31 cellular contexts compared by ENCODE assay signal in genomic region chr20:24639167-24639548, GRCh38.
"Had no signal": no experiment of that assay in that cellular context is flagged by ENCODE, and none has a peak within 500 bp of the region (broad histone marks: within the 10 kb centered on the region; RNA-seq: fewer than 3 reads in every experiment).

No MANE protein-coding gene starts in this region.

- H3K27me3 Mint-ChIP-seq: type B pancreatic cell had no signal

- H3K27ac ChIP-seq: left lung, lower lobe of right lung, pancreas, prostate gland, skin epidermis, stomach, thoracic aorta, tibial artery, uterus had no signal

- H3K4me1 Mint-ChIP-seq: naive thymus-derived CD4-positive, alpha-beta T cell; stimulated activated naive B cell treated with anti-CD40 and anti-IgM and Interleukin-4, amounts not matched to agents 10 μg/mL and 1 μg/mL and 100 μg/mL, for 72 hours had no signal

- H3K9me3 ChIP-seq: mucosa of descending colon, pancreas, prostate gland, thoracic aorta, uterus had no signal

- H3K4me3 ChIP-seq: left lung, lower lobe of right lung, mucosa of descending colon, pancreas, prostate gland, skin epidermis, stomach, thoracic aorta, tibial artery, uterus had no signal

- FAIRE-seq: islet of Langerhans, kidney, pancreas had no signal

- H3K36me3 ChIP-seq: left lung, lower lobe of right lung, pancreas, prostate gland, stomach, thoracic aorta, tibial artery, uterus had no signal

- H3K4me3 Mint-ChIP-seq: immature natural killer cell; naive thymus-derived CD4-positive, alpha-beta T cell; natural killer cell treated with Interleukin-12 subunit alpha and Interleukin-12 subunit beta and Interleukin-15 and Interleukin-18, amount 100 ng/mL, for 72 hours; stimulated activated naive B cell treated with anti-CD40 and anti-IgM and Interleukin-4, amounts not matched to agents 10 μg/mL and 1 μg/mL and 100 μg/mL, for 72 hours; type B pancreatic cell had no signal

- DNase-seq: hypothalamus; immature natural killer cell; left colon; left lung; lower lobe of right lung; mammary epithelial cell; mesendoderm; midbrain; mucosa of descending colon; naive thymus-derived CD4-positive, alpha-beta T cell; pancreas; posterior cingulate gyrus; retina; right cardiac atrium; stimulated activated CD4-positive, alpha-beta T cell treated with anti-CD3 and anti-CD28 coated beads, Interleukin-12 subunit alpha, Interleukin-12 subunit beta, amount 100 ng/mL, for 4 hours; stimulated activated CD4-positive, alpha-beta T cell treated with anti-CD3 and anti-CD28 coated beads, Interleukin-15, amount 100 ng/mL, for 24 hours; stimulated activated CD4-positive, alpha-beta T cell treated with anti-CD3 and anti-CD28 coated beads, Interleukin-2, amount 100 ng/mL, for 24 hours; stimulated activated CD4-positive, alpha-beta T cell treated with anti-CD3 and anti-CD28 coated beads, Interleukin-4, amount 100 ng/mL, for 1 hour; stimulated activated naive B cell treated with anti-CD40 and anti-IgM and Interleukin-4, amounts not matched to agents 10 μg/mL and 1 μg/mL and 100 μg/mL, for 72 hours; stimulated activated naive CD8-positive, alpha-beta T cell treated with anti-CD3 and anti-CD28 coated beads, Interleukin-15, Interleukin-2, amounts not matched to agents 100 U/mL and 50 U/mL, for 24 hours; stomach; tibial artery; uterus had no signal

- H3K27ac Mint-ChIP-seq: immature natural killer cell; naive thymus-derived CD4-positive, alpha-beta T cell; natural killer cell treated with Interleukin-12 subunit alpha and Interleukin-12 subunit beta and Interleukin-15 and Interleukin-18, amount 100 ng/mL, for 72 hours; stimulated activated naive B cell treated with anti-CD40 and anti-IgM and Interleukin-4, amounts not matched to agents 10 μg/mL and 1 μg/mL and 100 μg/mL, for 72 hours; type B pancreatic cell had no signal

- H3K27me3 ChIP-seq: pancreas, stomach, tibial artery, uterus had no signal

- H3K9me3 Mint-ChIP-seq: natural killer cell treated with Interleukin-12 subunit alpha and Interleukin-12 subunit beta and Interleukin-15 and Interleukin-18, amount 100 ng/mL, for 72 hours had no signal

- ATAC-seq: left colon; left lung; lower lobe of right lung; mucosa of descending colon; naive thymus-derived CD4-positive, alpha-beta T cell; pancreas; right cardiac atrium; sciatic nerve had no signal

- H3K4me1 ChIP-seq: left lung, lower lobe of right lung, pancreas, prostate gland, tibial artery, uterus had no signal

- H3K36me3 Mint-ChIP-seq: immature natural killer cell; naive thymus-derived CD4-positive, alpha-beta T cell; natural killer cell treated with Interleukin-12 subunit alpha and Interleukin-12 subunit beta and Interleukin-15 and Interleukin-18, amount 100 ng/mL, for 72 hours; stimulated activated naive B cell treated with anti-CD40 and anti-IgM and Interleukin-4, amounts not matched to agents 10 μg/mL and 1 μg/mL and 100 μg/mL, for 72 hours; type B pancreatic cell had no signal
